In genomic region chr17:82495844-82496528, GRCh38 we compare ENCODE assay signal across 8 cellular contexts. TPM values are rescaled to one million over a fixed set of nuclear protein-coding genes. Genes with fewer than 3 reads are reported as not detected.
DNase-seq lines count a peak whose midpoint lies in the region; ATAC-seq, FAIRE-seq and TF ChIP-seq lines count a peak whose summit lies in the region.

No MANE protein-coding gene starts in this region.

- TF ChIP-seq CTCF in GM12865 (IDR thresholded peaks at IDR 0.05; ENCODE audit: insufficient read depth, low read depth, low read length, missing control alignments), result no peak

- TF ChIP-seq POLR2A in H54 (IDR thresholded peaks at IDR 0.05; ENCODE audit: low read depth, low read length), result no peak

- peak overlapping the region in 1 of 2 donors; percentile 90 for H3K27ac Mint-ChIP-seq in effector memory CD8-positive, alpha-beta T cell

- H3K27me3 Mint-ChIP-seq in effector memory CD8-positive, alpha-beta T cell, result no peaks in the 10 kb centered on the region

- no peak for ATAC-seq in effector memory CD8-positive, alpha-beta T cell (replicated peaks)
- no peak for ATAC-seq in GM18511 (IDR thresholded peaks at IDR 0.05; ENCODE audit: unreplicated experiment)
- no peak for ATAC-seq in GM21576 (IDR thresholded peaks at IDR 0.05; ENCODE audit: unreplicated experiment)

- H3K9me3 Mint-ChIP-seq in effector memory CD8-positive, alpha-beta T cell, result no peaks in the 10 kb centered on the region

- peak overlapping the region; percentile 87 to 88 for H3K4me3 Mint-ChIP-seq in effector memory CD8-positive, alpha-beta T cell

- peak overlapping the region in 18 of 21 experiments; percentile 35 to 96 (median 86) for H3K27ac ChIP-seq in skin epidermis

- H3K4me3 ChIP-seq in GM12865 (ENCODE audit: low read depth, low read length) (no peak overlapping the region), skin epidermis (peak overlapping the region in 1 of 7 experiments; percentile 58)

- no peak for FAIRE-seq in H54 (lab: Jason Lieb, UNC)
- FAIRE-seq in frontal cortex (lab: Jason Lieb, UNC), result no peak

- peaks cover 42% of the 10 kb centered on the region for H3K36me3 Mint-ChIP-seq in effector memory CD8-positive, alpha-beta T cell (ENCODE audit: insufficient read depth)

- DNase-seq in GM12865 (ENCODE audit: low read depth) (peak; percentile 30), NCI-H345 treated with DMSO at 0.1 percent for 48 hours (lab: John Stamatoyannopoulos, UW; ENCODE audit: unreplicated experiment) (peak; percentile 79), H54 (ENCODE audit: insufficient read length, low spot score) (no peak), frontal cortex (ENCODE audit: low spot score in 2 of 2) (no peak)
- DNase-seq in effector memory CD8-positive, alpha-beta T cell, result no peak

- peaks cover 18 to 36% of the 10 kb centered on the region in 2 donors for H3K4me1 Mint-ChIP-seq in effector memory CD8-positive, alpha-beta T cell (ENCODE audit: low read depth in 2 of 2)

RNA-seq across cellular contexts. Expression of gene FOXK2, which starts 23.5 kb away (rescaled TPM):
- total RNA-seq in frontal cortex, result 40.8 TPM

RNA-seq across cellular contexts. Expression of gene NARF, which starts 37.4 kb away (rescaled TPM):
- total RNA-seq in frontal cortex, result 42.8 TPM

RNA-seq across cellular contexts. Expression of gene CYBC1, which starts 45.4 kb away (rescaled TPM):
- 19.2 TPM for total RNA-seq in frontal cortex

Comparison
In these comparisons a context has a peak if more than half of its experiments do, and no peak if none do; other contexts are left out.
1. DNase-seq: peak in GM12865 (single experiment) and NCI-H345 treated with DMSO at 0.1 percent for 48 hours (single experiment); none in effector memory CD8-positive, alpha-beta T cell (0 of 3), H54 (single experiment) and frontal cortex (0 of 2).